ENCODE assay signal across 8 cellular contexts in the genomic region with DNA sequence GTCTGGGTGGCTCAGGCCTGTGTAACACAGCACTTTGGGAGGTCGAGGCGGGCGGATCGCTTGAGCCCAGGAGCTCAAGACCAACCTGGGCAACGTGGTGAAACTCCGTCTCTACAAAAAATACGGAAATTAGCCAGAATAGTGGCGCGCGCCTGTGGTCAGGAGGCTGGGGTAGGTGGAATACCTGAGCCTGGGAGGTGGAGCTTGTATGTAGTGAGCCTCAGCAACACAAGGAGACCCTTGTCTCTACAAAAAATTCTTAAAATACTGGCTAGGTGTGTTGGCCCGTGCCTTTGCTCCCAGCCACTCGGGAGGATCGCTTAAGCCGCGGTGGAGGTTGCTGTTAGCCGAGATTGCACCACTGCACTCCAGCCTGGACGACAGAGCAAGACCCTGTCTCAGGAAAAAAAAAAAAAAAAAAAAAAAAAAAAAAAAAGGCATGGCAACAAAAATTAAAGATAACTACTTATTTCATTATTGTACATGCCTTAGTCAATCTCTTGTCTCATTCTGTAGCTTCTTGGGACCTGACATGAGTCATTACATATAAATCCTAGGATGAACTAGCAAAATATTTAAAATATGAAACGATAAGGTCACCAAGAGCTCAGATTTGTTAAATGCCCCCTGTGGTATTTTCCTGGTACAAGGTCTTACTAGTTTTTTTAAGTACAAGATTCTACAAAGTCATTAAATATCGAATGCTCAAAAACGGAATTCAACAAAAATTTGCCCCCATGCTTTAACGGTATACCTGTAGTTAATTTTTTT. TPM values are rescaled to one million over a fixed set of nuclear protein-coding genes. Genes with fewer than 3 reads are reported as not detected.
DNase-seq lines count a peak whose midpoint lies in the region; TF ChIP-seq lines count a peak whose summit lies in the region.

No MANE protein-coding gene starts in this region.

- DNase-seq in Jurkat, Clone E6-1 (ENCODE audit: low read depth, low spot score): no peak
- peak; percentile 75 for DNase-seq in activated CD8-positive, alpha-beta memory T cell treated with anti-CD3 and anti-CD28 coated beads for 24 hours
- DNase-seq in fibroblast of the aortic adventitia (ENCODE audit: low read depth) (peak; percentile 47), retinal pigment epithelial cell (ENCODE audit: low read depth) (no peak), NCI-H1105 (lab: John Stamatoyannopoulos, UW) (no peak), NCI-H345 (lab: John Stamatoyannopoulos, UW) (no peak), amniotic stem cell (lab: John Stamatoyannopoulos, UW) (no peak)

- TF ChIP-seq CTCF in fibroblast of the aortic adventitia (IDR thresholded peaks at IDR 0.05; ENCODE audit: insufficient read depth, low read length): no peak
- no peak for TF ChIP-seq CTCF in retinal pigment epithelial cell (conservative IDR thresholded peaks at IDR 0.05; ENCODE audit: low read depth, low read length)

- H3K4me3 ChIP-seq in GM08714 (ENCODE audit: low read length) (peak overlapping the region; percentile 89), fibroblast of the aortic adventitia (ENCODE audit: low read depth, low read length) (peak overlapping the region; percentile 93), retinal pigment epithelial cell (ENCODE audit: low read length) (peak overlapping the region; percentile 97)
- peak overlapping the region; percentile 96 for H3K4me3 ChIP-seq in Jurkat, Clone E6-1 (ENCODE audit: low read length)

RNA-seq across cellular contexts. Expression of a gene that starts 1.1 kb away (rescaled TPM):
- polyA plus RNA-seq in Jurkat, Clone E6-1 (2012; ENCODE audit: insufficient read depth, insufficient read length): 184 TPM
- 160 and 233 TPM in 2 replicates for total RNA-seq in fibroblast of the aortic adventitia (ENCODE audit: low replicate concordance)

RNA-seq across cellular contexts. Expression of a gene that starts 1.3 kb away (rescaled TPM):
- polyA plus RNA-seq in Jurkat, Clone E6-1 (2012; ENCODE audit: insufficient read depth, insufficient read length): 20.9 TPM
- total RNA-seq in fibroblast of the aortic adventitia (ENCODE audit: low replicate concordance): 30.6 and 44.0 TPM in 2 replicates

RNA-seq across cellular contexts. Expression of a gene that starts 43.9 kb away (rescaled TPM):
- 26.4 TPM for polyA plus RNA-seq in Jurkat, Clone E6-1 (2012; ENCODE audit: insufficient read depth, insufficient read length)
- 23.4 and 30.3 TPM in 2 replicates for total RNA-seq in fibroblast of the aortic adventitia (ENCODE audit: low replicate concordance)

Comparison
In these comparisons a context has a peak if more than half of its experiments do, and no peak if none do; other contexts are left out.
1. DNase-seq: peak in activated CD8-positive, alpha-beta memory T cell treated with anti-CD3 and anti-CD28 coated beads for 24 hours (single experiment) and fibroblast of the aortic adventitia (single experiment); none in Jurkat, Clone E6-1 (single experiment), retinal pigment epithelial cell (single experiment), NCI-H1105 (single experiment), NCI-H345 (single experiment) and amniotic stem cell (single experiment).
2. Peak in every context shown above with its lines, with median percentiles within 50 percentile points of each other: H3K4me3 ChIP-seq.